8 cellular contexts compared by ENCODE assay signal in the genomic region with DNA sequence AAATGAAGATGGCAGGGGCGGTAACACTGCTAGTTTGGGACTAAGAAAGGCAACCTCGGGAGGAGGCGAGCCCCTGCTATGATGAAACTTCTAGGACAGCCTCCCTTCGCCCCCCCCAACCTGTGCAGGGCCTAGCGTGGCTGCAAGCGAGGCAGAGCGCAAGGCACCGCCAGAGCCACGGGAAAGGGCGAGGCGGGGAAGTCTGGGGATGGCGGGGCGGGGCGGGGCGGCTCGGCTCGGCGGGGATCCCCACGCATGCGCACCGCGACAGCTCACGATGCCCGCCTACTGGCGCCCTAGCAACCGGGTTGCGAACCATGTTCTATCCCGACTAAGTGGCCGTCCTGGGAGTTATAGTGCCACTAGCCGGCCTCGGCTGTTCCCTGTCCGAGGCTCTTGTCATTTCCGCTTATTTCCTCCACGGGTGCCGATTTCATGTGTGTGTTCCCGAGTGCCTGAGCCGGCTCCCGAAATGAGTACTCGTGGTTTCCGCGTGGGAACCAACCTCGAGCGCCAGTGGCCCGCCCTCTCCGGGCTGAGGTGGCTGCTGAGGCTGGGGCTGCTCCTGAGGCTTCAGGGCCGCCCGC. TPM values are rescaled to one million over a fixed set of nuclear protein-coding genes. Genes with fewer than 3 reads are reported as not detected.
DNase-seq lines count a peak whose midpoint lies in the region; ATAC-seq and TF ChIP-seq lines count a peak whose summit lies in the region.

No MANE protein-coding gene starts in this region.

- peak overlapping the region; percentile 86 for H3K4me2 ChIP-seq in Karpas-422 (ENCODE audit: low read depth, low read length, poor library complexity, severe bottlenecking)

- peaks cover 17% of the 10 kb centered on the region for H3K79me2 ChIP-seq in Karpas-422 (ENCODE audit: low read length)

- peaks cover 12% of the 10 kb centered on the region for H3K4me1 Mint-ChIP-seq in activated T-helper 2 cell treated with anti-CD3 and anti-CD28 coated beads, Interferon-gamma antibody, Interleukin-2, Interleukin-4, amounts not matched to agents 10 μg/mL and 5 μg/mL and 100 μg/mL, durations not matched to agents 14 hours and 24 hours and 36 hours (ENCODE audit: low read depth)
- peaks cover 6% of the 10 kb centered on the region for H3K4me1 Mint-ChIP-seq in nephron
- peaks cover 11% of the 10 kb centered on the region for H3K4me1 Mint-ChIP-seq in stimulated activated naive CD8-positive, alpha-beta T cell treated with anti-CD3 and anti-CD28 coated beads, Interleukin-15, Interleukin-2, amounts not matched to agents 100 ng/mL and 50 ng/mL, for 24 hours (ENCODE audit: low read depth)

- intact Hi-C loops in activated T-helper 2 cell treated with anti-CD3 and anti-CD28 coated beads, Interferon-gamma antibody, Interleukin-2, Interleukin-4, amounts not matched to agents 10 μg/mL and 5 μg/mL and 100 μg/mL, durations not matched to agents 14 hours and 24 hours and 36 hours (cut with micrococcal nuclease) = loop anchor here (1.0 kb wide), 1 partner anchor 29 kb away; a partner anchor contains a TSS

- peaks cover 13% of the 10 kb centered on the region for H3K4me1 ChIP-seq in Karpas-422 (ENCODE audit: low read length)

- H3K9me3 Mint-ChIP-seq in activated T-helper 2 cell treated with anti-CD3 and anti-CD28 coated beads, Interferon-gamma antibody, Interleukin-2, Interleukin-4, amounts not matched to agents 10 μg/mL and 5 μg/mL and 100 μg/mL, durations not matched to agents 14 hours and 24 hours and 36 hours = no peaks in the 10 kb centered on the region
- peaks cover 13% of the 10 kb centered on the region for H3K9me3 Mint-ChIP-seq in nephron
- H3K9me3 Mint-ChIP-seq in stimulated activated naive CD8-positive, alpha-beta T cell treated with anti-CD3 and anti-CD28 coated beads, Interleukin-15, Interleukin-2, amounts not matched to agents 100 ng/mL and 50 ng/mL, for 24 hours = no peaks in the 10 kb centered on the region

- peak overlapping the region; percentile 89 for H3K4me3 Mint-ChIP-seq in activated T-helper 2 cell treated with anti-CD3 and anti-CD28 coated beads, Interferon-gamma antibody, Interleukin-2, Interleukin-4, amounts not matched to agents 10 μg/mL and 5 μg/mL and 100 μg/mL, durations not matched to agents 14 hours and 24 hours and 36 hours (ENCODE audit: low read depth)
- peak overlapping the region; percentile 89 to 95 (median 91) for H3K4me3 Mint-ChIP-seq in nephron
- peak overlapping the region; percentile 86 for H3K4me3 Mint-ChIP-seq in stimulated activated naive CD8-positive, alpha-beta T cell treated with anti-CD3 and anti-CD28 coated beads, Interleukin-15, Interleukin-2, amounts not matched to agents 100 ng/mL and 50 ng/mL, for 24 hours

- no peaks in the 10 kb centered on the region for H3K36me3 Mint-ChIP-seq in activated T-helper 2 cell treated with anti-CD3 and anti-CD28 coated beads, Interferon-gamma antibody, Interleukin-2, Interleukin-4, amounts not matched to agents 10 μg/mL and 5 μg/mL and 100 μg/mL, durations not matched to agents 14 hours and 24 hours and 36 hours (ENCODE audit: low read depth)
- H3K36me3 Mint-ChIP-seq in nephron (ENCODE audit: low read depth) = no peaks in the 10 kb centered on the region
- no peaks in the 10 kb centered on the region for H3K36me3 Mint-ChIP-seq in stimulated activated naive CD8-positive, alpha-beta T cell treated with anti-CD3 and anti-CD28 coated beads, Interleukin-15, Interleukin-2, amounts not matched to agents 100 ng/mL and 50 ng/mL, for 24 hours (ENCODE audit: low read depth)

- H3K9me3 ChIP-seq in Karpas-422 (ENCODE audit: low read length) = no peaks in the 10 kb centered on the region

- H3K27ac ChIP-seq in Karpas-422 (ENCODE audit: low read length) (peak overlapping the region; percentile 62), RWPE1 (peak overlapping the region; percentile 91)

- H3K4me3 ChIP-seq in Karpas-422 (ENCODE audit: low read length) (peak overlapping the region; percentile 73), fibroblast of pulmonary artery (replicated peaks; ENCODE audit: low read depth, low read length) (peak overlapping the region; percentile 66)

- H3K27me3 Mint-ChIP-seq in activated T-helper 2 cell treated with anti-CD3 and anti-CD28 coated beads, Interferon-gamma antibody, Interleukin-2, Interleukin-4, amounts not matched to agents 10 μg/mL and 5 μg/mL and 100 μg/mL, durations not matched to agents 14 hours and 24 hours and 36 hours (ENCODE audit: low read depth) = no peaks in the 10 kb centered on the region
- no peaks in the 10 kb centered on the region for H3K27me3 Mint-ChIP-seq in nephron (ENCODE audit: low read depth)
- no peaks in the 10 kb centered on the region for H3K27me3 Mint-ChIP-seq in stimulated activated naive CD8-positive, alpha-beta T cell treated with anti-CD3 and anti-CD28 coated beads, Interleukin-15, Interleukin-2, amounts not matched to agents 100 ng/mL and 50 ng/mL, for 24 hours

- peak overlapping the region; percentile 79 for H3K27ac Mint-ChIP-seq in activated T-helper 2 cell treated with anti-CD3 and anti-CD28 coated beads, Interferon-gamma antibody, Interleukin-2, Interleukin-4, amounts not matched to agents 10 μg/mL and 5 μg/mL and 100 μg/mL, durations not matched to agents 14 hours and 24 hours and 36 hours
- peak overlapping the region; percentile 63 to 97 (median 93) for H3K27ac Mint-ChIP-seq in nephron
- H3K27ac Mint-ChIP-seq in stimulated activated naive CD8-positive, alpha-beta T cell treated with anti-CD3 and anti-CD28 coated beads, Interleukin-15, Interleukin-2, amounts not matched to agents 100 ng/mL and 50 ng/mL, for 24 hours = peak overlapping the region; percentile 86

- peak overlapping the region; percentile 79 for H3K9ac ChIP-seq in Karpas-422 (ENCODE audit: low read length)

- POLR2A ChIA-PET in RWPE1 (lab: Yijun Ruan, JAX; ENCODE audit: low non-redundant PET) = interaction anchor here (0.6 kb wide), 1 partner anchor 134 kb away, joined by 8 read pairs; no protein-coding TSS in a partner anchor

- DNase-seq in DMS79 (lab: John Stamatoyannopoulos, UW) = peak; percentile 58
- DNase-seq in Karpas-422 = peak; percentile 84
- DNase-seq in RWPE1 (ENCODE audit: low spot score) = peak; percentile 84
- peak; percentile 66 for DNase-seq in activated T-helper 2 cell treated with anti-CD3 and anti-CD28 coated beads, Interferon-gamma antibody, Interleukin-2, Interleukin-4, amounts not matched to agents 10 μg/mL and 5 μg/mL and 100 μg/mL, durations not matched to agents 14 hours and 24 hours and 36 hours (ENCODE audit: low spot score)
- DNase-seq in fibroblast of pulmonary artery (ENCODE audit: low read depth) = peak; percentile 79

- H2AFZ ChIP-seq in Karpas-422 (ENCODE audit: low read length) = peak overlapping the region; percentile 76

- peak; percentile 61 for ATAC-seq in GM21786 (IDR thresholded peaks at IDR 0.05; ENCODE audit: unreplicated experiment)

- no peaks in the 10 kb centered on the region for H4K20me1 ChIP-seq in Karpas-422 (ENCODE audit: insufficient read depth, low read depth, low read length)

- H3K9me2 ChIP-seq in Karpas-422 (replicated peaks; ENCODE audit: insufficient read depth, low read length) = no peaks in the 10 kb centered on the region

- no peaks in the 10 kb centered on the region for H3K36me3 ChIP-seq in Karpas-422 (ENCODE audit: insufficient read depth, low read length)

- no peaks in the 10 kb centered on the region for H3K27me3 ChIP-seq in Karpas-422 (ENCODE audit: low read length)

- no peak for TF ChIP-seq CTCF in RWPE1 (conservative IDR thresholded peaks at IDR 0.05; ENCODE audit: low read depth)
- TF ChIP-seq CTCF in fibroblast of pulmonary artery (IDR thresholded peaks at IDR 0.05; ENCODE audit: low read length, missing control alignments) = no peak
- TF ChIP-seq CTCF in nephron (IDR thresholded peaks at IDR 0.05; ENCODE audit: unreplicated experiment in 3 of 3) = no peak

- CTCF ChIA-PET in RWPE1 (lab: Yijun Ruan, JAX) = no interaction called here

RNA-seq across cellular contexts. Expression of a gene that starts 28.7 kb away (rescaled TPM):
- total RNA-seq in Karpas-422 (2014; rRNA removed; shearing (Covaris generic); ENCODE audit: low replicate concordance) = 186 and 263 TPM in 2 replicates
- total RNA-seq in activated T-helper 2 cell treated with anti-CD3 and anti-CD28 coated beads, Interferon-gamma antibody, Interleukin-2, Interleukin-4, amounts not matched to agents 10 μg/mL and 5 μg/mL and 100 μg/mL, durations not matched to agents 14 hours and 24 hours and 36 hours = 287 and 311 TPM in 2 replicates

Comparison
In these comparisons a context has a peak if more than half of its experiments do, and no peak if none do; other contexts are left out.
1. Peak in every context shown above with its lines: DNase-seq, ATAC-seq, H3K4me3 ChIP-seq and H3K27ac ChIP-seq.